In genomic region chr7:99326408-99326782, GRCh38 we compare ENCODE assay signal across 8 cellular contexts. TPM values are rescaled to one million over a fixed set of nuclear protein-coding genes. Genes with fewer than 3 reads are reported as not detected.
DNase-seq lines count a peak whose midpoint lies in the region; ATAC-seq and TF ChIP-seq lines count a peak whose summit lies in the region.

No MANE protein-coding gene starts in this region.

- H3K4me2 ChIP-seq in BLaER1, result peak overlapping the region; percentile 89
- H3K4me2 ChIP-seq in Karpas-422 (ENCODE audit: low read depth, low read length, poor library complexity, severe bottlenecking), result peak overlapping the region; percentile 92

- H3K27me3 ChIP-seq in BLaER1 (no peaks in the 10 kb centered on the region), Karpas-422 (ENCODE audit: low read length) (no peaks in the 10 kb centered on the region), colonic mucosa (no peaks in the 10 kb centered on the region)

- H3K27me3 Mint-ChIP-seq in natural killer cell treated with Interleukin-12 subunit alpha and Interleukin-12 subunit beta and Interleukin-15 and Interleukin-18, amount 100 ng/mL, for 72 hours, result peaks cover 0 to 3% of the 10 kb centered on the region in 2 donors

- H3K9ac ChIP-seq in BLaER1 (peak overlapping the region; percentile 90), Karpas-422 (ENCODE audit: low read length) (peak overlapping the region; percentile 93), colonic mucosa (ENCODE audit: low read depth in 2 of 2, low read length in 2 of 2) (peak overlapping the region; percentile 97 to 98)

- H3K27ac Mint-ChIP-seq in natural killer cell treated with Interleukin-12 subunit alpha and Interleukin-12 subunit beta and Interleukin-15 and Interleukin-18, amount 100 ng/mL, for 72 hours, result peak overlapping the region; percentile 82 to 98

- DNase-seq in Karpas-422 (peak; percentile 48), colonic mucosa (no peak), cerebellum (ENCODE audit: low spot score) (no peak), SKM-1 treated with dmso at 0.1 percent for 144 hours (lab: John Stamatoyannopoulos, UW; ENCODE audit: unreplicated experiment) (no peak)
- DNase-seq in natural killer cell treated with Interleukin-12 subunit alpha and Interleukin-12 subunit beta and Interleukin-15 and Interleukin-18, amount 100 ng/mL, for 72 hours (ENCODE audit: low spot score), result no peak
- no peak for DNase-seq in stimulated activated naive CD4-positive, alpha-beta T cell treated with Interleukin-2 at 50 U/mL for 16 hours (lab: John Stamatoyannopoulos, UW)

- H3K27ac ChIP-seq in BLaER1 (peak overlapping the region; percentile 83), Karpas-422 (ENCODE audit: low read length) (peak overlapping the region; percentile 62), colonic mucosa (peak overlapping the region; percentile 93)

- H3K9me3 ChIP-seq in BLaER1 (no peaks in the 10 kb centered on the region), Karpas-422 (ENCODE audit: low read length) (no peaks in the 10 kb centered on the region), colonic mucosa (no peaks in the 10 kb centered on the region)

- H2AFZ ChIP-seq in Karpas-422 (ENCODE audit: low read length), result no peak overlapping the region

- peaks cover 28 to 46% of the 10 kb centered on the region in 2 donors for H3K4me1 Mint-ChIP-seq in natural killer cell treated with Interleukin-12 subunit alpha and Interleukin-12 subunit beta and Interleukin-15 and Interleukin-18, amount 100 ng/mL, for 72 hours (ENCODE audit: low read depth in 2 of 2)

- ATAC-seq in natural killer cell treated with Interleukin-12 subunit alpha and Interleukin-12 subunit beta and Interleukin-15 and Interleukin-18, amount 100 ng/mL, for 72 hours, result no peak
- ATAC-seq in HG03342 (IDR thresholded peaks at IDR 0.05; ENCODE audit: unreplicated experiment), result no peak

- H3K79me2 ChIP-seq in Karpas-422 (ENCODE audit: low read length), result peaks cover 63% of the 10 kb centered on the region

- H3K36me3 ChIP-seq in BLaER1 (peaks cover 20% of the 10 kb centered on the region; the same call in 1 of the 2 replicates), Karpas-422 (ENCODE audit: insufficient read depth, low read length) (no peaks in the 10 kb centered on the region), colonic mucosa (no peaks in the 10 kb centered on the region)

- H3K4me3 ChIP-seq in BLaER1, result peak overlapping the region; percentile 84
- peak overlapping the region; percentile 89 for H3K4me3 ChIP-seq in Karpas-422 (ENCODE audit: low read length)
- peak overlapping the region; percentile 100 for H3K4me3 ChIP-seq in colonic mucosa

- H3K9me3 Mint-ChIP-seq in natural killer cell treated with Interleukin-12 subunit alpha and Interleukin-12 subunit beta and Interleukin-15 and Interleukin-18, amount 100 ng/mL, for 72 hours, result no peaks in the 10 kb centered on the region

- intact Hi-C loops in colonic mucosa (cut with DNase I), result no loop called here

- H3K9me2 ChIP-seq in Karpas-422 (replicated peaks; ENCODE audit: insufficient read depth, low read length), result no peaks in the 10 kb centered on the region

- H4K20me1 ChIP-seq in BLaER1 (peaks cover 56% of the 10 kb centered on the region), Karpas-422 (ENCODE audit: insufficient read depth, low read depth, low read length) (peaks cover 10% of the 10 kb centered on the region; the same call in 1 of the 2 replicates)

- no peak for TF ChIP-seq CTCF in colonic mucosa (IDR thresholded peaks at IDR 0.05)

- H3K4me3 Mint-ChIP-seq in natural killer cell treated with Interleukin-12 subunit alpha and Interleukin-12 subunit beta and Interleukin-15 and Interleukin-18, amount 100 ng/mL, for 72 hours, result peak overlapping the region; percentile 98

- H3K36me3 Mint-ChIP-seq in natural killer cell treated with Interleukin-12 subunit alpha and Interleukin-12 subunit beta and Interleukin-15 and Interleukin-18, amount 100 ng/mL, for 72 hours, result peaks cover 9% of the 10 kb centered on the region

- H3K4me1 ChIP-seq in BLaER1 (peaks cover 40% of the 10 kb centered on the region), Karpas-422 (ENCODE audit: low read length) (peaks cover 40% of the 10 kb centered on the region), colonic mucosa (peaks cover 31% of the 10 kb centered on the region)

RNA-seq across cellular contexts. Expression of gene ARPC1A, which starts 0.7 kb away (rescaled TPM):
- total RNA-seq in Karpas-422 (2014; rRNA removed; shearing (Covaris generic); ENCODE audit: low replicate concordance), result 36.8 and 39.4 TPM in 2 replicates
- total RNA-seq in colonic mucosa, result 100 to 1,000 TPM; 173 to 231 TPM
- 10 to 100 TPM; 72.4 to 88.0 TPM for total RNA-seq in natural killer cell treated with Interleukin-12 subunit alpha and Interleukin-12 subunit beta and Interleukin-15 and Interleukin-18, amount 100 ng/mL, for 72 hours
- total RNA-seq in cerebellum, result 48.2 TPM

RNA-seq across cellular contexts. Expression of gene ARPC1B, which starts 48.1 kb away (rescaled TPM):
- total RNA-seq in Karpas-422 (2014; rRNA removed; shearing (Covaris generic); ENCODE audit: low replicate concordance), result 146 and 305 TPM in 2 replicates
- total RNA-seq in colonic mucosa (100 to 1,000 TPM; 141 to 143 TPM), cerebellum (14.4 TPM)
- total RNA-seq in natural killer cell treated with Interleukin-12 subunit alpha and Interleukin-12 subunit beta and Interleukin-15 and Interleukin-18, amount 100 ng/mL, for 72 hours, result 100 to 1,000 TPM; 286 to 366 TPM

RNA-seq across cellular contexts. Expression of gene MYH16, which starts 53.8 kb away (rescaled TPM):
- total RNA-seq in Karpas-422 (2014; rRNA removed; shearing (Covaris generic); ENCODE audit: low replicate concordance), result not detected in 2 replicates
- not detected for total RNA-seq in colonic mucosa
- not detected for total RNA-seq in natural killer cell treated with Interleukin-12 subunit alpha and Interleukin-12 subunit beta and Interleukin-15 and Interleukin-18, amount 100 ng/mL, for 72 hours
- not detected for total RNA-seq in cerebellum
